Comparison of ENCODE assay signal across 2 cellular contexts in the genomic region with DNA sequence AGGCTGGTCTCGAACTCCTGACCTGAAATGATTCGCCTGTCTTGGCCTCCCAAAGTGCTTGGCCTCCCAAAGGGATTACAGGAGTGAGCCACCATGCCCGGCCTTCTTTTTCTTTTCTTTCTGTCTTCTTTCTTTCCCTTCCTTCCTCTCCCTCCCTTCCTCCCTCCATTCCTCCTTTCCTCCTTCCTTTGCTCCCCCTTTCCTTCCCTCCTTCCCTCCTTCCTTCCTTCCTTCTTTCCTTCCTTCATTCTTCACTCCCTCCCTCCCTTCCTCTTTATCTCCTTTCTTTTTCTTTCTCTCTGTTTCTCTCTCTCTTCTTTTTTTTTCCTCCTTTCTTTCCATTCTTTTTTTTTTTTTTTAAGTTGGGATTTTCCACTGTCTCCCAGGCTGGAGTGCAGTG.
A peak's percentile ranks its signal among the peaks of the same experiment; 100 is the strongest.
TF ChIP-seq lines count a peak whose summit lies in the region.

No MANE protein-coding gene starts in this region.

TF ChIP-seq in HepG2, 621 proteins besides CTCF, POLR2A, EP300 and RAD21:
- peak; percentile 37; the same call in 1 of the 2 replicates for TF ChIP-seq ZNF770 (CRISPR knock-in tag; IDR thresholded peaks at IDR 0.05)
- peak; percentile 30 for TF ChIP-seq PCBP2 (optimal IDR thresholded peaks at IDR 0.05; ENCODE audit: low read depth, low read length, poor library complexity, severe bottlenecking)
- no peak for TF ChIP-seq FOXM1 (CRISPR knock-in tag; IDR thresholded peaks at IDR 0.05)
- no peak for TF ChIP-seq ELF3 (CRISPR knock-in tag; IDR thresholded peaks at IDR 0.05)
- TF ChIP-seq IKZF5 (CRISPR knock-in tag; IDR thresholded peaks at IDR 0.05): no peak
- no peak for TF ChIP-seq E2F2 (CRISPR knock-in tag; IDR thresholded peaks at IDR 0.05; ENCODE audit: borderline replicate concordance)
- TF ChIP-seq ZNF451 (CRISPR knock-in tag; IDR thresholded peaks at IDR 0.05): no peak

TF ChIP-seq in HEK293, 187 proteins besides CTCF, POLR2A, EP300 and RAD21:
- no peak for TF ChIP-seq ZNF341 (tag by site-specific recombination; IDR thresholded peaks at IDR 0.05; ENCODE audit: low read depth)
- peak; percentile 38; the same call in 1 of the 2 replicates for TF ChIP-seq PRDM1 (tag by site-specific recombination; IDR thresholded peaks at IDR 0.05)
- TF ChIP-seq ZNF391 (tag by site-specific recombination; IDR thresholded peaks at IDR 0.05; ENCODE audit: borderline replicate concordance, low read depth): no peak
- TF ChIP-seq ZNF366 (tag by site-specific recombination; conservative IDR thresholded peaks at IDR 0.05): peak; percentile 93
TF ChIP-seq in HEK293: peak in this region for 2.
